14 cellular contexts compared by ENCODE assay signal in the genomic region with DNA sequence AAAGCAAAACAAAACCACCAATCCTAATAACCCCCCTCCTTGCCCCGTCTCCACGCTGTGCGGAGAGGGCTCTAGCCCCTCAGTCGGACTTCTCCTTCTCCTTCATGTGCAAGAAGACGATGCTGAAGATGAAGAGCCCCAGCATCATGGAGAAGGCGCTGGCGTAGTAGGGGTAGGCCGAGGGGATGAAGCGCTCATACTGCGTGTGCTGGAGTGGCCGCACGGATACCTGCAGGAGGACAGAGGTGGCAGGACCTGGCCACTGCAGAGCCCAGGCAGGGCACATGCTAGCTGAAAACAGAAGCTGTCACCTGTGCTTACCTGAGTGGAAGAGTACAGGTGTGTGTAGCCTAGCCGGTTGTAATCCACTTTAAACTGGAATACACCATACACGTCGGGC. TPM values are rescaled to one million over a fixed set of nuclear protein-coding genes. Genes with fewer than 3 reads are reported as not detected.
A peak's percentile ranks its signal among the peaks of the same experiment; 100 is the strongest.
DNase-seq lines count a peak whose midpoint lies in the region; ATAC-seq and TF ChIP-seq lines count a peak whose summit lies in the region.
"Had no signal": no experiment of that assay in that cellular context is flagged by ENCODE, and none has a peak within 500 bp of the region (broad histone marks: within the 10 kb centered on the region; RNA-seq: fewer than 3 reads in every experiment).

No MANE protein-coding gene starts in this region.

- H2AFZ ChIP-seq in OCI-LY7 (ENCODE audit: low read length): no peak overlapping the region
- no peak overlapping the region for H2AFZ ChIP-seq in osteoblast (ENCODE audit: low read length)

- peaks cover 87% of the 10 kb centered on the region for H3K36me3 ChIP-seq in OCI-LY7 (ENCODE audit: insufficient read depth, low read length)
- H3K36me3 ChIP-seq in body of pancreas (replicated peaks in 1 of 2; ENCODE audit: insufficient read depth in 1 of 2, low read depth in 2 of 2): peaks cover 12 to 52% of the 10 kb centered on the region in 2 donors
- H3K36me3 ChIP-seq in osteoblast (ENCODE audit: insufficient read depth, low read length): peaks cover 80% of the 10 kb centered on the region
- peaks cover 40 to 100% (median 63%) of the 10 kb centered on the region in 3 donors for H3K36me3 ChIP-seq in esophagus squamous epithelium

- H3K4me3 ChIP-seq in OCI-LY7 (ENCODE audit: low read depth, low read length, poor library complexity, severe bottlenecking) (no peak overlapping the region), body of pancreas (no peak overlapping the region), osteoblast (ENCODE audit: insufficient read depth, low read length) (no peak overlapping the region), esophagus squamous epithelium (no peak overlapping the region)

- no peaks in the 10 kb centered on the region for H3K4me1 ChIP-seq in OCI-LY7 (ENCODE audit: insufficient read depth, low read length, poor library complexity, severe bottlenecking)
- no peaks in the 10 kb centered on the region for H3K4me1 ChIP-seq in body of pancreas
- no peaks in the 10 kb centered on the region for H3K4me1 ChIP-seq in osteoblast (ENCODE audit: insufficient read depth, low read length)
- peaks cover 0 to 3% (median 0%) of the 10 kb centered on the region in 3 donors for H3K4me1 ChIP-seq in esophagus squamous epithelium

- POLR2A ChIA-PET in OCI-LY7 (lab: Charles Lee): no interaction called here

- H3K9me3 ChIP-seq in OCI-LY7 (ENCODE audit: low read length) (no peaks in the 10 kb centered on the region), body of pancreas (no peaks in the 10 kb centered on the region), osteoblast (ENCODE audit: low read depth, low read length) (no peaks in the 10 kb centered on the region), esophagus squamous epithelium (no peaks in the 10 kb centered on the region)

- DNase-seq in Right ventricle myocardium inferior (ENCODE audit: missing footprints) (no peak), left cardiac atrium (no peak), OCI-LY7 (ENCODE audit: low spot score) (no peak), body of pancreas (no peak), osteoblast (ENCODE audit: insufficient read length, low spot score, missing footprints) (peak; percentile 29), esophagus squamous epithelium (lab: John Stamatoyannopoulos, UW) (no peak), AG08395 (ENCODE audit: low spot score) (no peak)
- DNase-seq: CD8-positive, alpha-beta T cell; COR-L47; DMS53; GF-D8; HCEC 1CT had no signal

- no peaks in the 10 kb centered on the region for H4K20me1 ChIP-seq in OCI-LY7 (ENCODE audit: insufficient read depth, low read length)
- H4K20me1 ChIP-seq in osteoblast (ENCODE audit: insufficient read depth, low read length): peaks cover 11% of the 10 kb centered on the region

- CTCF ChIA-PET in OCI-LY7 (lab: Charles Lee; ENCODE audit: unreplicated experiment): no interaction called here

- H3K27ac ChIP-seq in OCI-LY7 (ENCODE audit: low read depth, low read length, poor library complexity, severe bottlenecking): no peak overlapping the region
- H3K27ac ChIP-seq in body of pancreas: no peak overlapping the region
- H3K27ac ChIP-seq in osteoblast (ENCODE audit: low read depth, low read length): no peak overlapping the region
- no peak overlapping the region for H3K27ac ChIP-seq in esophagus squamous epithelium
- H3K27ac ChIP-seq: HL-60 had no signal

- TF ChIP-seq CTCF in OCI-LY7 (conservative IDR thresholded peaks at IDR 0.05; ENCODE audit: low read length): no peak
- TF ChIP-seq CTCF in body of pancreas (IDR thresholded peaks at IDR 0.05): no peak
- no peak for TF ChIP-seq CTCF in osteoblast (IDR thresholded peaks at IDR 0.05; ENCODE audit: extremely low read depth, low read depth, low read length)
- TF ChIP-seq CTCF in esophagus squamous epithelium (IDR thresholded peaks at IDR 0.05): no peak

- peaks cover 4% of the 10 kb centered on the region; the same call in 1 of the 2 replicates for H3K79me2 ChIP-seq in OCI-LY7 (ENCODE audit: insufficient read depth, low read depth, low read length)
- peaks cover 20% of the 10 kb centered on the region for H3K79me2 ChIP-seq in osteoblast (ENCODE audit: insufficient read depth, low read length)

- 94 to 96% methylated on average over 15 of the region's 15 CpGs for WGBS in body of pancreas, 2 donors
- 92 to 94% methylated on average over 11 to 13 of the region's 15 CpGs for WGBS in esophagus squamous epithelium, 2 donors

- TSS peak; percentile 69 for BruUV-seq in OCI-LY7 (replicated peaks; lab: Mats Ljungman, UMichigan)

- intact Hi-C loops in Right ventricle myocardium inferior (cut with DNase I): no loop called here
- intact Hi-C loops in left cardiac atrium (cut with DNase I): no loop called here
- intact Hi-C loops in OCI-LY7 (cut with micrococcal nuclease; ENCODE audit: unreplicated experiment): no loop called here
- intact Hi-C loops in body of pancreas (cut with DNase I): no loop called here
- intact Hi-C loops in esophagus squamous epithelium (cut with DNase I): no loop called here

- H3K4me2 ChIP-seq in OCI-LY7 (ENCODE audit: low read length): no peak overlapping the region
- no peak overlapping the region for H3K4me2 ChIP-seq in osteoblast (ENCODE audit: insufficient read depth, low read length)

- ATAC-seq in Right ventricle myocardium inferior: peak; percentile 9
- ATAC-seq in left cardiac atrium: no peak
- ATAC-seq in body of pancreas: peak; percentile 5
- ATAC-seq in HG03135 (IDR thresholded peaks at IDR 0.05; ENCODE audit: unreplicated experiment): no peak
- ATAC-seq: CD8-positive, alpha-beta T cell had no signal

- H3K27me3 ChIP-seq in body of pancreas (no peaks in the 10 kb centered on the region), osteoblast (ENCODE audit: insufficient read depth, low read length) (no peaks in the 10 kb centered on the region), esophagus squamous epithelium (no peaks in the 10 kb centered on the region)

- TF ChIP-seq POLR2A in body of pancreas (IDR thresholded peaks at IDR 0.05): no peak
- TF ChIP-seq POLR2A in esophagus squamous epithelium (IDR thresholded peaks at IDR 0.05): no peak

- H3K9me2 ChIP-seq in OCI-LY7 (ENCODE audit: insufficient read depth, low read length): no peaks in the 10 kb centered on the region

RNA-seq across cellular contexts. Expression of a gene that starts 8.9 kb away (rescaled TPM):
- 150 TPM for total RNA-seq in Right ventricle myocardium inferior
- 100 to 1,000 TPM; 143 to 145 TPM for total RNA-seq in left cardiac atrium
- total RNA-seq in OCI-LY7 (2014; rRNA removed; shearing (Covaris generic)): 95.1 and 111 TPM in 2 replicates
- total RNA-seq in OCI-LY7 (2022): 136 and 148 TPM in 2 replicates
- total RNA-seq in body of pancreas: 100 to 1,000 TPM in 1 of 2 donors, 10 to 100 TPM in 1; 76.8 to 114 TPM
- 291 and 293 TPM in 2 replicates for total RNA-seq in osteoblast
- 100 to 1,000 TPM; 106 to 183 (median 127) TPM for total RNA-seq in esophagus squamous epithelium

RNA-seq across cellular contexts. Expression of a gene that starts 19.0 kb away (rescaled TPM):
- total RNA-seq in Right ventricle myocardium inferior (288 TPM), left cardiac atrium (100 to 1,000 TPM; 126 to 149 TPM), OCI-LY7 (2022) (13.4 and 15.7 TPM in 2 replicates), body of pancreas (10 to 100 TPM; 40.9 to 67.5 TPM), osteoblast (73.1 and 79.3 TPM in 2 replicates), esophagus squamous epithelium (100 to 1,000 TPM in 1 of 4 donors, 10 to 100 TPM in 3; 55.0 to 110 (median 77.1) TPM)
- total RNA-seq in OCI-LY7 (2014; rRNA removed; shearing (Covaris generic)): 8.2 and 8.9 TPM in 2 replicates

Comparison
In these comparisons a context has a peak if more than half of its experiments do, and no peak if none do; other contexts are left out.
1. ATAC-seq: peak in Right ventricle myocardium inferior (single experiment) and body of pancreas (single experiment); none in left cardiac atrium (0 of 2) and HG03135 (single experiment).